ENCODE assay signal across 2 cellular contexts in genomic region chr1:18917071-18917799, GRCh38.
TF ChIP-seq lines count a peak whose summit lies in the region.

No MANE protein-coding gene starts in this region.

TF ChIP-seq in HepG2, 621 proteins besides CTCF, POLR2A, EP300 and RAD21:
- TF ChIP-seq HOXA7 (CRISPR knock-in tag; IDR thresholded peaks at IDR 0.05) = no peak
- TF ChIP-seq SMAD1 (CRISPR knock-in tag; IDR thresholded peaks at IDR 0.05; ENCODE audit: borderline replicate concordance, low read depth) = no peak
- peak; percentile 27 for TF ChIP-seq RBM22 (optimal IDR thresholded peaks at IDR 0.05; ENCODE audit: low read length)

TF ChIP-seq in K562, 482 proteins besides CTCF, POLR2A, EP300 and RAD21:
- TF ChIP-seq NR4A1 (CRISPR knock-in tag; IDR thresholded peaks at IDR 0.05) (no peak), NR4A1 (tag; IDR thresholded peaks at IDR 0.05) (no peak), ZNF785 (CRISPR knock-in tag; IDR thresholded peaks at IDR 0.05) (no peak), ZNF318 (IDR thresholded peaks at IDR 0.05; ENCODE audit: borderline replicate concordance in 1 of 2, low read depth in 1 of 2) (no peak), NR2C1 (IDR thresholded peaks at IDR 0.05) (no peak), NR2C1 (tag; IDR thresholded peaks at IDR 0.05) (no peak), CSDE1 (IDR thresholded peaks at IDR 0.05) (no peak), ELF4 (CRISPR knock-in tag; IDR thresholded peaks at IDR 0.05) (no peak), MAFG (tag; conservative IDR thresholded peaks at IDR 0.05) (no peak), LCOR (CRISPR knock-in tag; IDR thresholded peaks at IDR 0.05) (no peak), SFPQ (IDR thresholded peaks at IDR 0.05; ENCODE audit: low read depth, low read length) (no peak), GATA2 (CRISPR knock-in tag; IDR thresholded peaks at IDR 0.05) (no peak), MECOM (CRISPR knock-in tag; IDR thresholded peaks at IDR 0.05) (no peak), CTBP1 (IDR thresholded peaks at IDR 0.05; ENCODE audit: borderline replicate concordance) (no peak), ZNF830 (CRISPR knock-in tag; IDR thresholded peaks at IDR 0.05) (no peak), PYGO2 (tag; IDR thresholded peaks at IDR 0.05) (no peak), RBM15 (IDR thresholded peaks at IDR 0.05; ENCODE audit: insufficient read depth, low read length) (no peak), ZNF217 (CRISPR knock-in tag; IDR thresholded peaks at IDR 0.05) (no peak), TGIF2 (CRISPR knock-in tag; IDR thresholded peaks at IDR 0.05) (no peak), CHD1 (IDR thresholded peaks at IDR 0.05; ENCODE audit: low read length) (no peak)
TF ChIP-seq in K562: peak in this region for 0.
